In genomic region chr1:35539073-35539823, GRCh38 we compare ENCODE assay signal across 8 cellular contexts. TPM values are rescaled to one million over a fixed set of nuclear protein-coding genes. Genes with fewer than 3 reads are reported as not detected.
DNase-seq lines count a peak whose midpoint lies in the region; ATAC-seq lines count a peak whose summit lies in the region.

No MANE protein-coding gene starts in this region.

- H3K23ac ChIP-seq in neuronal stem cell (ENCODE audit: low read depth, low read length, poor library complexity): no peak overlapping the region

- H3K36me3 Mint-ChIP-seq in central memory CD8-positive, alpha-beta T cell (ENCODE audit: insufficient read depth): peaks cover 3% of the 10 kb centered on the region

- no peak overlapping the region for H2BK15ac ChIP-seq in neuronal stem cell (ENCODE audit: low read length)

- H3K4me3 ChIP-seq in neuronal stem cell (ENCODE audit: low read length in 2 of 2): no peak overlapping the region

- DNase-seq in activated CD8-positive, alpha-beta memory T cell treated with anti-CD3 and anti-CD28 coated beads, Interleukin-2, amount 50 U/mL, for 48 hours: peak; percentile 57
- DNase-seq in activated CD8-positive, alpha-beta memory T cell treated with anti-CD3 and anti-CD28 coated beads for 24 hours: no peak
- DNase-seq in NCI-H524 (lab: John Stamatoyannopoulos, UW): peak; percentile 12 to 72
- peak in 1 of 2 donors; percentile 28 for DNase-seq in central memory CD8-positive, alpha-beta T cell (ENCODE audit: low spot score in 2 of 2)
- peak; percentile 32 for DNase-seq in neuronal stem cell (ENCODE audit: low spot score)
- no peak for DNase-seq in hippocampal formation (lab: John Stamatoyannopoulos, UW)
- no peak for DNase-seq in NCI-H1694 treated with DMSO at 0.1 percent for 48 hours (lab: John Stamatoyannopoulos, UW)

- peaks cover 2 to 42% of the 10 kb centered on the region in 2 donors for H3K36me3 ChIP-seq in neuronal stem cell (replicated peaks in 1 of 2; ENCODE audit: control insufficient read depth in 2 of 2, insufficient read depth in 2 of 2, low read length in 2 of 2)

- H4K8ac ChIP-seq in neuronal stem cell (ENCODE audit: low read depth, low read length): no peak overlapping the region

- H3K27me3 Mint-ChIP-seq in central memory CD8-positive, alpha-beta T cell: no peaks in the 10 kb centered on the region

- no peak overlapping the region for H2BK12ac ChIP-seq in neuronal stem cell (ENCODE audit: low read length)

- H2AK5ac ChIP-seq in neuronal stem cell (ENCODE audit: low read depth, low read length): no peak overlapping the region

- H3K9me3 ChIP-seq in neuronal stem cell (replicated peaks in 1 of 2; ENCODE audit: control insufficient read depth in 2 of 2, insufficient read depth in 1 of 2, low read depth in 1 of 2, low read length in 2 of 2): no peaks in the 10 kb centered on the region

- WGBS in neuronal stem cell (ENCODE audit: extremely low coverage in 2 of 2, insufficient read length in 2 of 2, insufficient replicate concordance in 1 of 2), 2 donors: no CpG with 5 or more reads among the region's 6 CpGs

- peak overlapping the region; percentile 77 for H3K27ac ChIP-seq in neuronal stem cell (replicated peaks; ENCODE audit: low read length)

- H3K4me2 ChIP-seq in neuronal stem cell (ENCODE audit: insufficient read depth, low read length, poor library complexity, severe bottlenecking): no peak overlapping the region

- no peak overlapping the region for H4K91ac ChIP-seq in neuronal stem cell (ENCODE audit: low read depth, low read length, poor library complexity)

- H3K9ac ChIP-seq in neuronal stem cell (ENCODE audit: low read depth, low read length, poor library complexity): no peak overlapping the region

- H3K9me3 Mint-ChIP-seq in central memory CD8-positive, alpha-beta T cell: no peaks in the 10 kb centered on the region

- no peaks in the 10 kb centered on the region for H3K79me1 ChIP-seq in neuronal stem cell (ENCODE audit: low read depth, low read length)

- H2AFZ ChIP-seq in neuronal stem cell (ENCODE audit: low read length): no peak overlapping the region

- peak overlapping the region; percentile 85 for H3K27ac Mint-ChIP-seq in central memory CD8-positive, alpha-beta T cell (ENCODE audit: low read depth)

- ATAC-seq in central memory CD8-positive, alpha-beta T cell (replicated peaks; ENCODE audit: extremely low read depth, poor library complexity, severe bottlenecking): peak; percentile 97
- ATAC-seq in GM21526 (IDR thresholded peaks at IDR 0.05; ENCODE audit: low FRiP score, unreplicated experiment): no peak

- no peak overlapping the region for H3K4ac ChIP-seq in neuronal stem cell (ENCODE audit: low read length)

- H3K18ac ChIP-seq in neuronal stem cell (ENCODE audit: low read length): no peak overlapping the region

- no peak overlapping the region for H2BK120ac ChIP-seq in neuronal stem cell (ENCODE audit: low read depth, low read length)

- peak overlapping the region; percentile 63 for H3K4me3 Mint-ChIP-seq in central memory CD8-positive, alpha-beta T cell

- H2BK5ac ChIP-seq in neuronal stem cell (ENCODE audit: low read length): no peak overlapping the region

- no peak overlapping the region for H3K14ac ChIP-seq in neuronal stem cell (ENCODE audit: low read length)

- H3K4me1 Mint-ChIP-seq in central memory CD8-positive, alpha-beta T cell: peaks cover 77% of the 10 kb centered on the region

- H3K4me1 ChIP-seq in neuronal stem cell (ENCODE audit: control insufficient read depth in 2 of 2, insufficient read depth in 1 of 2, low read depth in 1 of 2, low read length in 2 of 2): peaks cover 13 to 17% of the 10 kb centered on the region in 2 donors

- H3K27me3 ChIP-seq in neuronal stem cell (ENCODE audit: control insufficient read depth in 3 of 3, insufficient read depth in 3 of 3, low read depth in 1 of 3, low read length in 3 of 3): peaks cover 0 to 9% (median 0%) of the 10 kb centered on the region in 3 experiments

RNA-seq across cellular contexts. Expression of gene KIAA0319L, which starts 18.0 kb away (rescaled TPM):
- polyA plus RNA-seq in neuronal stem cell (2013, experiment 1 of 2): 28.2 TPM
- 29.4 TPM for polyA plus RNA-seq in neuronal stem cell (2013, experiment 2 of 2)

RNA-seq across cellular contexts. Expression of gene NCDN, which starts 18.4 kb away (rescaled TPM):
- polyA plus RNA-seq in neuronal stem cell (2013, experiment 1 of 2): 9.2 TPM
- 9.4 TPM for polyA plus RNA-seq in neuronal stem cell (2013, experiment 2 of 2)

RNA-seq across cellular contexts. Expression of gene TFAP2E, which starts 33.9 kb away (rescaled TPM):
- 0.25 TPM for polyA plus RNA-seq in neuronal stem cell (2013, experiment 1 of 2)
- polyA plus RNA-seq in neuronal stem cell (2013, experiment 2 of 2): 0.24 TPM

Comparison
In these comparisons a context has a peak if more than half of its experiments do, and no peak if none do; other contexts are left out.
1. DNase-seq: peak in activated CD8-positive, alpha-beta memory T cell treated with anti-CD3 and anti-CD28 coated beads, Interleukin-2, amount 50 U/mL, for 48 hours (single experiment), NCI-H524 (2 of 2) and neuronal stem cell (single experiment); none in activated CD8-positive, alpha-beta memory T cell treated with anti-CD3 and anti-CD28 coated beads for 24 hours (single experiment), hippocampal formation (0 of 2) and NCI-H1694 treated with DMSO at 0.1 percent for 48 hours (single experiment).